Comparison of ENCODE assay signal across 29 cellular contexts in the genomic region with DNA sequence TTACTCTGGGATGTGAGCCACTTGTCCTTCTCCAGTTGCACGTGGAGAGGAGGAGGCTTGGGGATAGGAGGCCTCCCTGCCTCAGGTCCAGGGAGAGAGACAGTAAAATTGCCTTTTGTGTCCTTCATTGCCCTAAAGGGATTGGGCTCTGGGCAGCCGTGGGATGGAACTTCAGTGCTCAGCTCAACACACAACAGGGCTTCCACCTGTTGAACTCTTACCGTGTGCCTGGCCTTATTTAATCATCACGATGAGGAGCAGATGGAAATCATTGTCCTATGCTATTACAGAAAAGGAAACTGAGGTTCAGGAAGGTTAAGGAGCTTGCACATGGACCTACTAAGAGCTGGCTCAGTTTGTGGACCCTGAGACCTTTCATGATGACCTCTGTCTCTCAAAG.
"Had no signal": no experiment of that assay in that cellular context is flagged by ENCODE, and none has a peak within 500 bp of the region (broad histone marks: within the 10 kb centered on the region; RNA-seq: fewer than 3 reads in every experiment).

No MANE protein-coding gene starts in this region.

- DNase-seq: activated B cell treated with CpG ODN at 0.5 μM for 24 hours; activated CD4-positive, alpha-beta T cell treated with anti-CD3 and anti-CD28 coated beads for 36 hours; activated naive CD4-positive, alpha-beta T cell; activated T-cell treated with anti-CD3 and anti-CD28 coated beads for 4 hours; activated T-cell treated with anti-CD3 and anti-CD28 coated beads, Interleukin-2, amount 50 U/mL, for 72 hours; anterior cingulate cortex; body of pancreas; dorsolateral prefrontal cortex; effector memory CD4-positive, alpha-beta T cell; left ventricle myocardium inferior; naive B cell; nephron progenitor cell; pancreas; retina; small intestine; stimulated activated CD4-positive, alpha-beta T cell treated with anti-CD3 and anti-CD28 coated beads, Interleukin-1b, Interleukin-23, amount 100 ng/mL, for 48 hours; stimulated activated CD4-positive, alpha-beta T cell treated with anti-CD3 and anti-CD28 coated beads, Interleukin-4, amount 100 ng/mL, for 4 hours; stimulated activated CD8-positive, alpha-beta memory T cell treated with anti-CD3 and anti-CD28 coated beads, Interleukin-4, amount 100 ng/mL, for 48 hours; stimulated activated naive B cell treated with anti-CD40 and anti-IgM and Interleukin-4, amounts not matched to agents 10 μg/mL and 1 μg/mL and 100 μg/mL, for 72 hours; stomach; thyroid gland; upper lobe of left lung had no signal

- H3K27me3 ChIP-seq: body of pancreas, dorsolateral prefrontal cortex, neutrophil, pancreas, stomach, thyroid gland, upper lobe of left lung had no signal

- ATAC-seq: activated CD4-positive, alpha-beta T cell treated with anti-CD3 and anti-CD28 coated beads for 36 hours; activated naive CD4-positive, alpha-beta T cell treated with anti-CD3 and anti-CD28 coated beads, Interleukin-2, amount 50 U/mL, for 72 hours; activated T-cell treated with anti-CD3 and anti-CD28 coated beads, Interleukin-2, amount 50 U/mL, for 72 hours; body of pancreas; pancreas; sciatic nerve; stimulated activated naive B cell treated with anti-CD40 and anti-IgM and Interleukin-4, amounts not matched to agents 10 μg/mL and 1 μg/mL and 100 μg/mL, for 72 hours had no signal

- H3K36me3 ChIP-seq: left ventricle myocardium inferior, neutrophil, pancreas, prostate gland, stomach, thyroid gland, upper lobe of left lung had no signal

- H3K9me3 ChIP-seq: body of pancreas, left ventricle myocardium inferior, neutrophil, pancreas, prostate gland, stomach, thyroid gland, upper lobe of left lung had no signal

- FAIRE-seq: frontal cortex, islet of Langerhans, pancreas, small intestine had no signal

- H3K4me3 ChIP-seq: body of pancreas, coronary artery, dorsolateral prefrontal cortex, left ventricle myocardium inferior, pancreas, prostate gland, stomach, thyroid gland, upper lobe of left lung had no signal

- H3K4me1 ChIP-seq: body of pancreas, left ventricle myocardium inferior, pancreas, prostate gland, stomach, thyroid gland, upper lobe of left lung had no signal

- H3K27ac ChIP-seq: body of pancreas, coronary artery, dorsolateral prefrontal cortex, left ventricle myocardium inferior, neutrophil, pancreas, prostate gland, stomach, thyroid gland, upper lobe of left lung had no signal
